21 cellular contexts compared by ENCODE assay signal in genomic region chr4:154602404-154603020, GRCh38. TPM values are rescaled to one million over a fixed set of nuclear protein-coding genes. Genes with fewer than 3 reads are reported as not detected.
"Had no signal": no experiment of that assay in that cellular context is flagged by ENCODE, and none has a peak within 500 bp of the region (broad histone marks: within the 10 kb centered on the region; RNA-seq: fewer than 3 reads in every experiment).

No MANE protein-coding gene starts in this region.

- ATAC-seq: activated CD4-positive, alpha-beta T cell treated with anti-CD3 and anti-CD28 coated beads for 36 hours; esophagus mucosa; naive thymus-derived CD8-positive, alpha-beta T cell; pancreas; stimulated activated naive CD8-positive, alpha-beta T cell treated with anti-CD3 and anti-CD28 coated beads, Interleukin-15, amount 100 ng/mL, for 72 hours; upper lobe of right lung had no signal

- DNase-seq: activated CD4-positive, alpha-beta memory T cell treated with anti-CD3 and anti-CD28 coated beads, Interleukin-2, amount 10 ng/mL, durations not matched to agents 7 days and 5 days; activated CD4-positive, alpha-beta T cell treated with anti-CD3 and anti-CD28 coated beads for 36 hours; activated naive CD4-positive, alpha-beta T cell treated with anti-CD3 and anti-CD28 coated beads, Interleukin-2, amount 10 ng/mL, durations not matched to agents 7 days and 5 days; activated T-cell treated with anti-CD3 and anti-CD28 coated beads, Interleukin-2, amount 50 U/mL, for 24 hours; hippocampal formation; left ventricle myocardium inferior; mesenchymal stem cell; naive thymus-derived CD8-positive, alpha-beta T cell; pancreas; sigmoid colon; spleen; stimulated activated naive CD8-positive, alpha-beta T cell treated with anti-CD3 and anti-CD28 coated beads, Interleukin-15, amount 100 ng/mL, for 72 hours; T1000; upper lobe of right lung; WERI-Rb-1 had no signal

- H3K36me3 ChIP-seq: ascending aorta, left ventricle myocardium inferior, pancreas, sigmoid colon, spleen, thoracic aorta, upper lobe of right lung, WERI-Rb-1 had no signal

- H3K4me1 Mint-ChIP-seq: activated CD4-positive, alpha-beta memory T cell treated with anti-CD3 and anti-CD28 coated beads, Interleukin-2, amount 10 ng/mL, durations not matched to agents 7 days and 5 days; activated naive CD4-positive, alpha-beta T cell treated with anti-CD3 and anti-CD28 coated beads, Interleukin-2, amount 10 ng/mL, durations not matched to agents 7 days and 5 days; stimulated activated naive CD8-positive, alpha-beta T cell treated with anti-CD3 and anti-CD28 coated beads, Interleukin-15, amount 100 ng/mL, for 72 hours had no signal

- H3K36me3 Mint-ChIP-seq: activated naive CD4-positive, alpha-beta T cell treated with anti-CD3 and anti-CD28 coated beads, Interleukin-2, amount 10 ng/mL, durations not matched to agents 7 days and 5 days; naive thymus-derived CD8-positive, alpha-beta T cell had no signal

- H3K9me3 ChIP-seq: ascending aorta, left ventricle myocardium inferior, pancreas, sigmoid colon, spleen, thoracic aorta, upper lobe of right lung had no signal

- H3K27ac Mint-ChIP-seq: activated CD4-positive, alpha-beta memory T cell treated with anti-CD3 and anti-CD28 coated beads, Interleukin-2, amount 10 ng/mL, durations not matched to agents 7 days and 5 days; activated CD4-positive, alpha-beta T cell treated with anti-CD3 and anti-CD28 coated beads for 36 hours; activated naive CD4-positive, alpha-beta T cell treated with anti-CD3 and anti-CD28 coated beads, Interleukin-2, amount 10 ng/mL, durations not matched to agents 7 days and 5 days; activated T-cell treated with anti-CD3 and anti-CD28 coated beads, Interleukin-2, amount 50 U/mL, for 24 hours; stimulated activated naive CD8-positive, alpha-beta T cell treated with anti-CD3 and anti-CD28 coated beads, Interleukin-15, amount 100 ng/mL, for 72 hours had no signal

- H3K4me1 ChIP-seq: ascending aorta, left ventricle myocardium inferior, pancreas, sigmoid colon, spleen, upper lobe of right lung had no signal

- H3K4me3 Mint-ChIP-seq: activated CD4-positive, alpha-beta memory T cell treated with anti-CD3 and anti-CD28 coated beads, Interleukin-2, amount 10 ng/mL, durations not matched to agents 7 days and 5 days; activated CD4-positive, alpha-beta T cell treated with anti-CD3 and anti-CD28 coated beads for 36 hours; activated naive CD4-positive, alpha-beta T cell treated with anti-CD3 and anti-CD28 coated beads, Interleukin-2, amount 10 ng/mL, durations not matched to agents 7 days and 5 days; activated T-cell treated with anti-CD3 and anti-CD28 coated beads, Interleukin-2, amount 50 U/mL, for 24 hours; naive thymus-derived CD8-positive, alpha-beta T cell; stimulated activated naive CD8-positive, alpha-beta T cell treated with anti-CD3 and anti-CD28 coated beads, Interleukin-15, amount 100 ng/mL, for 72 hours had no signal

- H3K4me3 ChIP-seq: ascending aorta, left ventricle myocardium inferior, pancreas, sigmoid colon, spleen, thoracic aorta, upper lobe of right lung had no signal

- H3K9me3 Mint-ChIP-seq: activated CD4-positive, alpha-beta memory T cell treated with anti-CD3 and anti-CD28 coated beads, Interleukin-2, amount 10 ng/mL, durations not matched to agents 7 days and 5 days; activated naive CD4-positive, alpha-beta T cell treated with anti-CD3 and anti-CD28 coated beads, Interleukin-2, amount 10 ng/mL, durations not matched to agents 7 days and 5 days; activated T-cell treated with anti-CD3 and anti-CD28 coated beads, Interleukin-2, amount 50 U/mL, for 24 hours; naive thymus-derived CD8-positive, alpha-beta T cell; stimulated activated naive CD8-positive, alpha-beta T cell treated with anti-CD3 and anti-CD28 coated beads, Interleukin-15, amount 100 ng/mL, for 72 hours had no signal

- H3K27ac ChIP-seq: ascending aorta, left ventricle myocardium inferior, pancreas, sigmoid colon, spleen, thoracic aorta, upper lobe of right lung, WERI-Rb-1 had no signal

- FAIRE-seq: colon had no signal

- H3K27me3 ChIP-seq: ascending aorta, pancreas, sigmoid colon, upper lobe of right lung had no signal

RNA-seq across cellular contexts. Expression of gene FGG, which starts 9.9 kb away (rescaled TPM):
- total RNA-seq: activated CD4-positive, alpha-beta memory T cell treated with anti-CD3 and anti-CD28 coated beads, Interleukin-2, amount 10 ng/mL, durations not matched to agents 7 days and 5 days; activated CD4-positive, alpha-beta T cell treated with anti-CD3 and anti-CD28 coated beads for 36 hours; cardiac septum; kidney epithelial cell; left ventricle myocardium inferior; naive thymus-derived CD8-positive, alpha-beta T cell; sigmoid colon; thoracic aorta had no signal
- polyA plus RNA-seq: naive thymus-derived CD8-positive, alpha-beta T cell had no signal

RNA-seq across cellular contexts. Expression of gene FGA, which starts 12.0 kb away (rescaled TPM):
- total RNA-seq: activated CD4-positive, alpha-beta memory T cell treated with anti-CD3 and anti-CD28 coated beads, Interleukin-2, amount 10 ng/mL, durations not matched to agents 7 days and 5 days; activated CD4-positive, alpha-beta T cell treated with anti-CD3 and anti-CD28 coated beads for 36 hours; cardiac septum; kidney epithelial cell; left ventricle myocardium inferior; naive thymus-derived CD8-positive, alpha-beta T cell; sigmoid colon; thoracic aorta had no signal
- polyA plus RNA-seq: naive thymus-derived CD8-positive, alpha-beta T cell had no signal

RNA-seq across cellular contexts. Expression of gene FGB, which starts 39.7 kb away (rescaled TPM):
- total RNA-seq: activated CD4-positive, alpha-beta memory T cell treated with anti-CD3 and anti-CD28 coated beads, Interleukin-2, amount 10 ng/mL, durations not matched to agents 7 days and 5 days; activated CD4-positive, alpha-beta T cell treated with anti-CD3 and anti-CD28 coated beads for 36 hours; cardiac septum; left ventricle myocardium inferior; naive thymus-derived CD8-positive, alpha-beta T cell; sigmoid colon; thoracic aorta had no signal
- polyA plus RNA-seq: naive thymus-derived CD8-positive, alpha-beta T cell had no signal
